In the genomic region with DNA sequence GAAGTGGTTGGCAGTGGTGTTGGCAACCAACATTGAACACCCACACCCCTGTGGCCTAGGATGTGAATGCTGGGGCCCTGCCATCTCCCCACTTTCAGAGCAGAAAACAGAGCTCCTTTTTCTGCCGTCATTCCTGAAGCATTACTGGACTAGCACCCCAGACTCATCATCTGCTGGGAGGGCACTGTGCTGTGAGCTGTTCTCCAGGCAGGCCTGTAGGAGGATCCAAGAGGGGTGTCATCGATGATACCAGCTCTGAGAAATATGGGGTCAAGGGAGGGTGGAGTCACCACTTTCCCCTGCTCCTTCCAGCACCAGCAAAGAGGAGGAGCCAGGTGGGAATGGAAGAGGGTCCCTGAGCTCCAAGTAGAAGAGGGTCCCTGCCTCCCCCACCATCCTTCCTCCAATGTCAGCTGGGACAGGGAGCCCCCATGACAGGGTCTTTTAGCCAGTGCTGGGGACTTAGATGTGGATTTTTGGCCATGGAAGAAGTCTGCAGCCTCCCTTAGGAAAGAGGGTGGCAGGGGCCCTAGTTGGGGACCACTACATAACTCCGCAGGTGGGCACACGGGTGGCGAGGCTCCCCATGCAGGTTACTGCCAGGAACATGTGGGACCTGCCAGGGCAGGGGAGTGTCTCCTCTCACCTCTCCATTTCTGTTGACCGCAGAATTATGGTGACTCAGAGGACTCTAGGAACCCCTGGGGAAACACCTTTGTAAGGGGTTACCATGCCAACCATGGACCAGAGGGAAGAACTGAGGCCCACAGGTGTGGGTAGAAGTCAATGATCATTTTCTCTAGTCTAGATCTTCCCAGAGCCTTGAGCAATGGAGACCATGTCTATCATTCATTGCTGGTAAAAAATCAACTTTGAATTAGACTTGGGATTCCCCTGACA, we compare ENCODE assay signal across 1 cellular context.
TF ChIP-seq lines count a peak whose summit lies in the region.

No MANE protein-coding gene starts in this region.

TF ChIP-seq in GM12878, 131 proteins besides CTCF, POLR2A, EP300 and RAD21:
- TF ChIP-seq RUNX3 (IDR thresholded peaks at IDR 0.05; ENCODE audit: low read length) (peak; percentile 48; the same call in 1 of the 2 replicates), BMI1 (IDR thresholded peaks at IDR 0.05; ENCODE audit: borderline replicate concordance) (peak; percentile 85)
